In genomic region chr15:81133782-81134461, GRCh38 we compare ENCODE assay signal across 8 cellular contexts. TPM values are rescaled to one million over a fixed set of nuclear protein-coding genes. Genes with fewer than 3 reads are reported as not detected.
DNase-seq lines count a peak whose midpoint lies in the region; ATAC-seq and TF ChIP-seq lines count a peak whose summit lies in the region.

Gene CFAP161 (plus strand): TSS chr15:81134270. CDS start chr15:81134330, 60 bp downstream.

- peaks cover 0 to 18% (median 0%) of the 10 kb centered on the region in 9 donors for H3K27me3 ChIP-seq in heart left ventricle
- peaks cover 41% of the 10 kb centered on the region for H3K27me3 ChIP-seq in osteoblast (ENCODE audit: insufficient read depth, low read length)

- intact Hi-C loops in heart left ventricle (cut with DNase I) = loop anchor here in 1 of 10 donors (10.0 kb wide), 1 partner anchor 51 kb away; no protein-coding TSS in a partner anchor

- no peaks in the 10 kb centered on the region for H4K20me1 ChIP-seq in osteoblast (ENCODE audit: insufficient read depth, low read length)

- H3K36me3 ChIP-seq in heart left ventricle (peaks cover 0 to 6% (median 0%) of the 10 kb centered on the region in 9 donors), osteoblast (ENCODE audit: insufficient read depth, low read length) (no peaks in the 10 kb centered on the region), urinary bladder (ENCODE audit: insufficient read depth) (no peaks in the 10 kb centered on the region)

- H3K9me3 Mint-ChIP-seq in activated naive CD4-positive, alpha-beta T cell treated with anti-CD3 and anti-CD28 coated beads, Interleukin-2, amount 50 U/mL, for 24 hours = peaks cover 15% of the 10 kb centered on the region

- H3K9me3 ChIP-seq in heart left ventricle (no peaks in the 10 kb centered on the region), osteoblast (ENCODE audit: low read depth, low read length) (no peaks in the 10 kb centered on the region)

- no peak within 1 kb of the TSS for H3K27ac Mint-ChIP-seq in activated naive CD4-positive, alpha-beta T cell treated with anti-CD3 and anti-CD28 coated beads, Interleukin-2, amount 50 U/mL, for 24 hours

- H3K4me2 ChIP-seq in osteoblast (ENCODE audit: insufficient read depth, low read length) = peak within 1 kb of the TSS; percentile 84

- TF ChIP-seq CTCF in heart left ventricle (IDR thresholded peaks at IDR 0.05) = peak in 1 of 12 donors; percentile 4
- TF ChIP-seq CTCF in osteoblast (IDR thresholded peaks at IDR 0.05; ENCODE audit: extremely low read depth, low read depth, low read length) = no peak

- H3K27ac ChIP-seq in heart left ventricle (no peak within 1 kb of the TSS), osteoblast (ENCODE audit: low read depth, low read length) (no peak within 1 kb of the TSS), urinary bladder (ENCODE audit: low read depth) (no peak within 1 kb of the TSS)

- TF ChIP-seq POLR2A in heart left ventricle (IDR thresholded peaks at IDR 0.05) = no peak

- H3K4me3 Mint-ChIP-seq in activated naive CD4-positive, alpha-beta T cell treated with anti-CD3 and anti-CD28 coated beads, Interleukin-2, amount 50 U/mL, for 24 hours = peak within 1 kb of the TSS; percentile 12

- H3K27me3 Mint-ChIP-seq in activated naive CD4-positive, alpha-beta T cell treated with anti-CD3 and anti-CD28 coated beads, Interleukin-2, amount 50 U/mL, for 24 hours = peaks cover 48% of the 10 kb centered on the region

- H3K4me3 ChIP-seq in heart left ventricle (peak within 1 kb of the TSS in 10 of 12 donors; percentile 13 to 53 (median 40)), osteoblast (ENCODE audit: insufficient read depth, low read length) (peak within 1 kb of the TSS; percentile 68), urinary bladder (ENCODE audit: low read depth, low read length) (peak within 1 kb of the TSS; percentile 22)

- H3K4me1 ChIP-seq in heart left ventricle = peaks cover 0 to 9% (median 0%) of the 10 kb centered on the region in 12 donors
- peaks cover 5% of the 10 kb centered on the region for H3K4me1 ChIP-seq in osteoblast (ENCODE audit: insufficient read depth, low read length)
- H3K4me1 ChIP-seq in urinary bladder (ENCODE audit: insufficient read depth) = no peaks in the 10 kb centered on the region

- DNase-seq in GM03348 (ENCODE audit: low spot score) (peak; percentile 94), NCI-H2227 (lab: John Stamatoyannopoulos, UW; ENCODE audit: unreplicated experiment) (peak; percentile 90), heart left ventricle (peak; percentile 75 to 92 (median 87)), osteoblast (ENCODE audit: insufficient read length, low spot score, missing footprints) (peak; percentile 81)

- H3K4me1 Mint-ChIP-seq in activated naive CD4-positive, alpha-beta T cell treated with anti-CD3 and anti-CD28 coated beads, Interleukin-2, amount 50 U/mL, for 24 hours = peaks cover 10% of the 10 kb centered on the region

- WGBS in heart left ventricle, 4 donors = 24 to 37% (median 27%) methylated on average over 17 to 33 of the region's 33 CpGs
- WGBS in urinary bladder = 4% methylated on average over 33 of the region's 33 CpGs

- no peaks in the 10 kb centered on the region for H3K79me2 ChIP-seq in osteoblast (ENCODE audit: insufficient read depth, low read length)

- ATAC-seq in heart left ventricle (peak; percentile 83 to 99 (median 93)), GM18861 (IDR thresholded peaks at IDR 0.05; ENCODE audit: unreplicated experiment) (no peak), HG03565 (IDR thresholded peaks at IDR 0.05; ENCODE audit: unreplicated experiment) (no peak)

- peak within 1 kb of the TSS; percentile 76 for H2AFZ ChIP-seq in osteoblast (ENCODE audit: low read length)

- peaks cover 7% of the 10 kb centered on the region for H3K36me3 Mint-ChIP-seq in activated naive CD4-positive, alpha-beta T cell treated with anti-CD3 and anti-CD28 coated beads, Interleukin-2, amount 50 U/mL, for 24 hours

RNA-seq across cellular contexts. Expression of gene CFAP161, which starts in this region (rescaled TPM):
- total RNA-seq in heart left ventricle = 1 to 10 TPM in 3 of 9 donors, under 1 TPM in 5, not detected in 1; 0.22 to 2.0 (median 0.81) TPM
- polyA plus RNA-seq in heart left ventricle = under 1 TPM in 1 of 2 donors, not detected in 1; 0.30 TPM
- under 0.01 and 0.88 TPM in 2 replicates for total RNA-seq in osteoblast
- 0.90 TPM for total RNA-seq in urinary bladder
- not detected for polyA plus RNA-seq in urinary bladder

Comparison
In these comparisons a context has a peak if more than half of its experiments do, and no peak if none do; other contexts are left out.
1. Peak in DNase-seq, H3K4me3 ChIP-seq and H3K4me2 ChIP-seq in osteoblast; RNA of the gene not detected or under 1 TPM.
2. ATAC-seq: peak in heart left ventricle (4 of 4); none in GM18861 (single experiment) and HG03565 (single experiment).
3. Peak in every context shown above with its lines, with median percentiles within 50 percentile points of each other: DNase-seq and H3K4me3 ChIP-seq.